Comparison of ENCODE assay signal across 1 cellular context in genomic region chr1:162502928-162503327, GRCh38.
TF ChIP-seq lines count a peak whose summit lies in the region.

No MANE protein-coding gene starts in this region.

TF ChIP-seq in IMR-90, 13 proteins besides CTCF, POLR2A, EP300 and RAD21:
- TF ChIP-seq CHD1 (IDR thresholded peaks at IDR 0.05; ENCODE audit: low read depth, low read length) = no peak
- TF ChIP-seq FOS (IDR thresholded peaks at IDR 0.05; ENCODE audit: low read depth, low read length) = peak; percentile 54; the same call in 1 of the 2 replicates
